Comparison of ENCODE assay signal across 1 cellular context in the genomic region with DNA sequence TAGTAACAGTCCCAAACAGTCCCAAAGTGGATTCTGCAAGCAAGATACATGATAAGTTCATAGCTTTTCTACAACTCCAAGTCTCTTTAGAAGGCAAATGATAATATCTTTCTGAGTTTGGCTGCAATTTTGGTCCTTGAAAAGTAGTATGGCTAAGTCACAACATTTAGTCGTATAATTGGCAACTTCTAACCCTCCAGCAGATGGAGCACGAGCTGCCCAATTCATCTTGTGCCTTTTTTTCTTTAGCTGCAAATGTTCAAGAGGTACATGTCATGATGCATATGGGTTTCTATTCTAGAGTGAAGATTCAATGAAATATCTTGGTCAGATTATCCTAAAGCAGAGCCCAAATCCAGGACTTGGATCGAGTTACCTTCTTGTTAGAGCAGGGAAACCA.
TF ChIP-seq lines count a peak whose summit lies in the region.

No MANE protein-coding gene starts in this region.

TF ChIP-seq in IMR-90, 13 proteins besides CTCF, POLR2A, EP300 and RAD21:
- TF ChIP-seq BHLHE40 (IDR thresholded peaks at IDR 0.05; ENCODE audit: low read depth, low read length) (no peak), RCOR1 (IDR thresholded peaks at IDR 0.05; ENCODE audit: insufficient replicate concordance, low read length) (no peak), FOS (IDR thresholded peaks at IDR 0.05; ENCODE audit: low read depth, low read length) (no peak), MAFK (IDR thresholded peaks at IDR 0.05; ENCODE audit: low read depth, low read length) (no peak), NFE2L2 (IDR thresholded peaks at IDR 0.05; ENCODE audit: low read depth, low read length) (no peak), RFX5 (IDR thresholded peaks at IDR 0.05; ENCODE audit: low read depth, low read length) (no peak), MXI1 (IDR thresholded peaks at IDR 0.05; ENCODE audit: borderline replicate concordance, low read depth, low read length) (no peak), CHD1 (IDR thresholded peaks at IDR 0.05; ENCODE audit: low read depth, low read length) (no peak), CEBPB (IDR thresholded peaks at IDR 0.05; ENCODE audit: low read depth, low read length) (no peak), SMC3 (IDR thresholded peaks at IDR 0.05; ENCODE audit: low read depth, low read length) (no peak), MAZ (IDR thresholded peaks at IDR 0.05; ENCODE audit: borderline replicate concordance, low read depth, low read length) (no peak)
- TF ChIP-seq, protein P1, sequence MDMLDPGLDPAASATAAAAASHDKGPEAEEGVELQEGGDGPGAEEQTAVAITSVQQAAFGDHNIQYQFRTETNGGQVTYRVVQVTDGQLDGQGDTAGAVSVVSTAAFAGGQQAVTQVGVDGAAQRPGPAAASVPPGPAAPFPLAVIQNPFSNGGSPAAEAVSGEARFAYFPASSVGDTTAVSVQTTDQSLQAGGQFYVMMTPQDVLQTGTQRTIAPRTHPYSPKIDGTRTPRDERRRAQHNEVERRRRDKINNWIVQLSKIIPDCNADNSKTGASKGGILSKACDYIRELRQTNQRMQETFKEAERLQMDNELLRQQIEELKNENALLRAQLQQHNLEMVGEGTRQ (IDR thresholded peaks at IDR 0.05; ENCODE audit: low read depth, low read length), result no peak
- TF ChIP-seq, protein P2, sequence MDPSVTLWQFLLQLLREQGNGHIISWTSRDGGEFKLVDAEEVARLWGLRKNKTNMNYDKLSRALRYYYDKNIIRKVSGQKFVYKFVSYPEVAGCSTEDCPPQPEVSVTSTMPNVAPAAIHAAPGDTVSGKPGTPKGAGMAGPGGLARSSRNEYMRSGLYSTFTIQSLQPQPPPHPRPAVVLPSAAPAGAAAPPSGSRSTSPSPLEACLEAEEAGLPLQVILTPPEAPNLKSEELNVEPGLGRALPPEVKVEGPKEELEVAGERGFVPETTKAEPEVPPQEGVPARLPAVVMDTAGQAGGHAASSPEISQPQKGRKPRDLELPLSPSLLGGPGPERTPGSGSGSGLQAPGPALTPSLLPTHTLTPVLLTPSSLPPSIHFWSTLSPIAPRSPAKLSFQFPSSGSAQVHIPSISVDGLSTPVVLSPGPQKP (IDR thresholded peaks at IDR 0.05; ENCODE audit: borderline replicate concordance, low read depth, low read length), result no peak
